8 cellular contexts compared by ENCODE assay signal in the genomic region with DNA sequence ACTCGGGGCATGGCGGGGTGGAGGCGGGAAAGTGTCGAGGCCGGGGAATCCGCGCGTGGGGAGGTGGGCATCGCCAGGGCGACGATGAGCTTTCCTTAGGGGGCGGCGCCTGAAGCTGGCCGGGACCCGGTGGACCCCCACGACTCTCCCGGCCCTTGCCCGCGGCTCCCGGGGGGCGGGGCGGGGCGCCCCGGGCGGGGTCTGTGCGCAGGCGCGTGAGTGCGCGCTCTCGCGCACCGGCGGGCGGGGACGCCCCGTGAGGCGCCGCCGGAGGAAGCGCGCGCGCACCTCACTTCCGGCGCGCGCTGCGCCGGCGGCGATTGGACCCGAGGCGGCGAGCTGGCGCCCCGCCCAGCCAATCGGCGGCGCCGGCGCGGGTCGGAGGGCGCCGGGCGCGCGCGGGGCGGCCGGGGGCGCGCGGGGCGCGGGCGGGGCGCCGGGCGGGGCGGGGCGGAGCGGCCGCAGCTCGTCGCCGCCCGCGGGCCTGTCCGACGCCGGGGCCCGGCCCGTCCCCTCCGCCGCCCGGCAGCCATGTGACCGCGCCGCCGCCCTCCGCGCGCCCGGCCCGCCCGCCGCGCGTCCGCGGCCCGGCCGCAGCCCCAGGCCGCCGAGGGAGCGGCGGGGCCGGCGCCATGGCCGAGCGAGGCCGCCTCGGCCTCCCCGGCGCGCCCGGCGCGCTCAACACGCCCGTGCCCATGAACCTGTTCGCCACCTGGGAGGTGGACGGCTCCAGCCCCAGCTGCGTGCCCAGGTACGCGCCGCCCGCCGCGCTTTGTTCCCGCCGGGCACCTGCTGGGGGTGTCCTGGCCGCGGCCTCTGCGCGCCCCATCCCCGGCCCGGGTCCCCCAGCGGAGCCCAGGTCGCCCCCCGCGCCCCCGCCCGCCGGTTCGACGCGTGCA. TPM values are rescaled to one million over a fixed set of nuclear protein-coding genes. Genes with fewer than 3 reads are reported as not detected.
DNase-seq lines count a peak whose midpoint lies in the region; ATAC-seq and TF ChIP-seq lines count a peak whose summit lies in the region.

Gene PACS2, plus strand, starts transcription at position 462 of the 899 bp plus-strand sequence. Its CDS starts 171 bp downstream, at position 633.

- no peaks in the 10 kb centered on the region for H3K27me3 Mint-ChIP-seq in chondrocyte (ENCODE audit: low read depth)

- peaks cover 33% of the 10 kb centered on the region for H3K4me1 Mint-ChIP-seq in chondrocyte (ENCODE audit: low read depth)

- H3K27ac Mint-ChIP-seq in chondrocyte (ENCODE audit: unreplicated experiment): peak within 1 kb of the TSS; percentile 86

- peak; percentile 6 for TF ChIP-seq CTCF in chondrocyte (IDR thresholded peaks at IDR 0.05)

- peak within 1 kb of the TSS; percentile 82 for H3K4me3 Mint-ChIP-seq in chondrocyte (ENCODE audit: unreplicated experiment)

- ATAC-seq in GM18511 (IDR thresholded peaks at IDR 0.05; ENCODE audit: unreplicated experiment): peak; percentile 71
- ATAC-seq in HG03025 (IDR thresholded peaks at IDR 0.05; ENCODE audit: low FRiP score, unreplicated experiment): peak; percentile 56

- DNase-seq in 8988T (peak; percentile 100), NCI-H2171 (lab: John Stamatoyannopoulos, UW) (peak; percentile 92), chondrocyte (ENCODE audit: low spot score) (no peak), kidney glomerular epithelial cell (lab: John Stamatoyannopoulos, UW) (peak; percentile 73)
- DNase-seq in activated CD4-positive, CD25-positive, alpha-beta regulatory T cell treated with anti-CD3 and anti-CD28 coated beads, Interleukin-2, amount 50 U/mL, for 72 hours: peak; percentile 82
- peak; percentile 79 for DNase-seq in stimulated activated CD4-positive, alpha-beta T cell treated with anti-CD3 and anti-CD28 coated beads, Interleukin-15, amount 100 ng/mL, for 24 hours

- no peaks in the 10 kb centered on the region for H3K36me3 Mint-ChIP-seq in chondrocyte (ENCODE audit: low read depth)

- no peaks in the 10 kb centered on the region for H3K9me3 Mint-ChIP-seq in chondrocyte (ENCODE audit: low read depth)

RNA-seq across cellular contexts. Expression of gene PACS2, which starts in this region (rescaled TPM):
- total RNA-seq in chondrocyte: 82.6 to 89.5 TPM (median 87.1 TPM) in 3 replicates
